ENCODE assay signal across 26 cellular contexts in the genomic region with DNA sequence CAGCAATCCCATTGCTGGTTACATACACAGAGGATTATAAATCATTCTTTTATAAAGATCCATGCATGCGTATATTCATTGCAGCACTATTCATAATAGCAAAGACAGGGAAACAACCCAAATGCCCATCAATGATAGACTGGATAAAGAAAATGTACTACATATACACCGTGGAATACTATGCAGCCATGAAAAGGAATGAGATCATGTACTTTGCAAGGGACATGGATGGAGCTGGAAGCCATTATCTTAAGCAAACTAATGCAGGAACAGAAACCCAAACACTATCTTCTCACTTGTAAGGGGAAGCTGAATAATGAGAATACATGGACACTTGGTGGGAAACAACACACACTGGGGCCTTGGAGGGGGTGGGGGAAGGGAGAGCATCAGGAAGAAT.
"Had no signal": no experiment of that assay in that cellular context is flagged by ENCODE, and none has a peak within 500 bp of the region (broad histone marks: within the 10 kb centered on the region; RNA-seq: fewer than 3 reads in every experiment).

No MANE protein-coding gene starts in this region.

- DNase-seq: colonic mucosa; cortex of kidney; effector CD8-positive, alpha-beta T cell; effector memory CD8-positive, alpha-beta T cell; endodermal cell; erythroblast; heart left ventricle; hypothalamus; immature natural killer cell; islet precursor cell; kidney; kidney glomerular epithelial cell; left colon; left ventricle myocardium inferior; lower lobe of right lung; mucosa of descending colon had no signal

- H3K27me3 ChIP-seq: colonic mucosa, foreskin keratinocyte, gastroesophageal sphincter, heart left ventricle, hepatocyte had no signal

- H3K4me3 Mint-ChIP-seq: dendritic cell treated with granulocyte-macrophage colony-stimulating factor and Interleukin-4, amounts not matched to agents 40 ng/mL and 50 ng/mL, for 4 days; effector memory CD8-positive, alpha-beta T cell; endodermal cell; immature natural killer cell; mesothelial cell of epicardium had no signal

- H3K27ac ChIP-seq: colonic mucosa, epithelial cell of prostate, foreskin keratinocyte, gastroesophageal sphincter, heart left ventricle, hepatocyte, left ventricle myocardium inferior, lower lobe of right lung had no signal

- H3K9me3 ChIP-seq: colonic mucosa, gastroesophageal sphincter, lower lobe of right lung, mucosa of descending colon had no signal

- H3K4me1 ChIP-seq: colonic mucosa, foreskin keratinocyte, gastroesophageal sphincter, heart left ventricle, left ventricle myocardium inferior, lower lobe of right lung had no signal

- ATAC-seq: effector memory CD8-positive, alpha-beta T cell; esophagus mucosa; foreskin keratinocyte; gastroesophageal sphincter; left colon; left lobe of liver; lower lobe of right lung; mucosa of descending colon had no signal

- H2AFZ ChIP-seq: hepatocyte had no signal

- H3K36me3 Mint-ChIP-seq: immature natural killer cell, mesothelial cell of epicardium had no signal

- H3K4me1 Mint-ChIP-seq: immature natural killer cell, mesothelial cell of epicardium had no signal

- H3K36me3 ChIP-seq: colonic mucosa, gastroesophageal sphincter, heart left ventricle, left ventricle myocardium inferior, lower lobe of right lung had no signal

- FAIRE-seq: endometrium, frontal cortex, kidney had no signal

- H3K4me2 ChIP-seq: hepatocyte had no signal

- H3K27ac Mint-ChIP-seq: dendritic cell treated with granulocyte-macrophage colony-stimulating factor and Interleukin-4, amounts not matched to agents 40 ng/mL and 50 ng/mL, for 4 days; effector memory CD8-positive, alpha-beta T cell; endodermal cell; immature natural killer cell; mesothelial cell of epicardium had no signal

- H3K79me2 ChIP-seq: hepatocyte had no signal

- H3K27me3 Mint-ChIP-seq: dendritic cell treated with granulocyte-macrophage colony-stimulating factor and Interleukin-4, amounts not matched to agents 40 ng/mL and 50 ng/mL, for 4 days; effector memory CD8-positive, alpha-beta T cell had no signal

- H3K4me3 ChIP-seq: colonic mucosa, gastroesophageal sphincter, heart left ventricle, hepatocyte, left ventricle myocardium inferior, lower lobe of right lung, mucosa of descending colon had no signal
